ENCODE assay signal across 28 cellular contexts in genomic region chr2:155332016-155332415, GRCh38.
"Had no signal": no experiment of that assay in that cellular context is flagged by ENCODE, and none has a peak within 500 bp of the region (broad histone marks: within the 10 kb centered on the region; RNA-seq: fewer than 3 reads in every experiment).

No MANE protein-coding gene starts in this region.

- H3K4me1 ChIP-seq: colonic mucosa, esophagus muscularis mucosa, esophagus squamous epithelium, foreskin keratinocyte, gastrocnemius medialis, gastroesophageal sphincter, heart left ventricle, heart right ventricle had no signal

- ATAC-seq: effector memory CD8-positive, alpha-beta T cell; esophagus mucosa; foreskin keratinocyte; gastrocnemius medialis; gastroesophageal sphincter; heart left ventricle; heart right ventricle had no signal

- FAIRE-seq: colon, endometrium, endothelial cell of umbilical vein, frontal cortex had no signal

- H3K27me3 ChIP-seq: colonic mucosa, dorsolateral prefrontal cortex, esophagus muscularis mucosa, esophagus squamous epithelium, foreskin keratinocyte, gastrocnemius medialis, gastroesophageal sphincter, heart left ventricle, heart right ventricle had no signal

- H3K4me3 ChIP-seq: colonic mucosa, coronary artery, dorsolateral prefrontal cortex, esophagus muscularis mucosa, esophagus squamous epithelium, gastrocnemius medialis, gastroesophageal sphincter, heart left ventricle, heart right ventricle had no signal

- H3K9me3 ChIP-seq: colonic mucosa, esophagus muscularis mucosa, esophagus squamous epithelium, gastrocnemius medialis, gastroesophageal sphincter, heart left ventricle had no signal

- DNase-seq: colonic mucosa; cortex of kidney; dermis blood vessel endothelial cell; dorsolateral prefrontal cortex; effector CD4-positive, alpha-beta T cell; effector CD8-positive, alpha-beta T cell; effector memory CD4-positive, alpha-beta T cell; effector memory CD8-positive, alpha-beta T cell; endodermal cell; erythroblast; esophagus squamous epithelium; foreskin fibroblast; foreskin keratinocyte; foreskin melanocyte; gastrocnemius medialis; glutamatergic neuron; head of caudate nucleus; heart left ventricle; heart right ventricle had no signal

- H3K27ac ChIP-seq: colonic mucosa, coronary artery, dorsolateral prefrontal cortex, epithelial cell of prostate, esophagus muscularis mucosa, esophagus squamous epithelium, foreskin keratinocyte, gastrocnemius medialis, gastroesophageal sphincter, heart left ventricle, heart right ventricle had no signal

- H3K36me3 ChIP-seq: colonic mucosa, esophagus muscularis mucosa, esophagus squamous epithelium, gastrocnemius medialis, gastroesophageal sphincter, heart left ventricle, heart right ventricle had no signal
